In genomic region chr12:124171231-124171985, GRCh38 we compare ENCODE assay signal across 30 cellular contexts.
DNase-seq lines count a peak whose midpoint lies in the region; ATAC-seq, FAIRE-seq and TF ChIP-seq lines count a peak whose summit lies in the region.
"Had no signal": no experiment of that assay in that cellular context is flagged by ENCODE, and none has a peak within 500 bp of the region (broad histone marks: within the 10 kb centered on the region; RNA-seq: fewer than 3 reads in every experiment).

No MANE protein-coding gene starts in this region.

- H3K27ac ChIP-seq in keratinocyte (ENCODE audit: control insufficient read depth, insufficient read depth, low read length), result no peak overlapping the region
- H3K27ac ChIP-seq: cardiac muscle cell, foreskin keratinocyte, heart right ventricle, Peyer's patch, thyroid gland had no signal

- H3K9me1 ChIP-seq in keratinocyte (ENCODE audit: control insufficient read depth, extremely low read depth, insufficient read depth, low read length), result peaks cover 2% of the 10 kb centered on the region

- peak; percentile 26 for FAIRE-seq in keratinocyte (lab: Jason Lieb, UNC)

- dilution Hi-C loops in keratinocyte (cut with MboI; ENCODE audit: extremely low pct_ligation_motif_present, low sequenced_read_pairs), result no loop called here

- no peak overlapping the region for H3K4me3 ChIP-seq in keratinocyte (ENCODE audit: control insufficient read depth in 2 of 3, extremely low read depth in 1 of 3, insufficient read depth in 2 of 3, low read depth in 1 of 3, low read length in 3 of 3)
- H3K4me3 ChIP-seq: cardiac muscle cell, GM23338, heart right ventricle, Peyer's patch, thyroid gland had no signal

- H3K4me1 Mint-ChIP-seq in stimulated activated naive B cell treated with anti-CD40 and anti-IgM and Interleukin-4, amounts not matched to agents 10 μg/mL and 1 μg/mL and 100 μg/mL, for 72 hours, result no peaks in the 10 kb centered on the region
- H3K4me1 Mint-ChIP-seq: naive B cell; stimulated activated naive CD8-positive, alpha-beta T cell treated with anti-CD3 and anti-CD28 coated beads, Interleukin-15, amount 100 ng/mL, for 72 hours had no signal

- no peaks in the 10 kb centered on the region for H3K36me3 Mint-ChIP-seq in stimulated activated naive B cell treated with anti-CD40 and anti-IgM and Interleukin-4, amounts not matched to agents 10 μg/mL and 1 μg/mL and 100 μg/mL, for 72 hours
- H3K36me3 Mint-ChIP-seq: activated naive CD8-positive, alpha-beta T cell; naive B cell had no signal

- no peaks in the 10 kb centered on the region for H3K36me3 ChIP-seq in keratinocyte (ENCODE audit: control insufficient read depth in 2 of 2, extremely low read depth in 1 of 2, insufficient read depth in 2 of 2, low read length in 2 of 2)
- H3K36me3 ChIP-seq: cardiac muscle cell, heart right ventricle, Peyer's patch, thyroid gland had no signal

- no peak overlapping the region for H3K4me2 ChIP-seq in keratinocyte (ENCODE audit: control insufficient read depth, extremely low read depth, insufficient read depth, low read depth, low read length)
- H3K4me2 ChIP-seq: GM23338 had no signal

- no peaks in the 10 kb centered on the region for H3K27me3 ChIP-seq in keratinocyte (ENCODE audit: control insufficient read depth, extremely low read depth, insufficient read depth, low read length)
- H3K27me3 ChIP-seq: cardiac muscle cell, foreskin keratinocyte, Peyer's patch, thyroid gland had no signal

- H3K27ac Mint-ChIP-seq in stimulated activated naive B cell treated with anti-CD40 and anti-IgM and Interleukin-4, amounts not matched to agents 10 μg/mL and 1 μg/mL and 100 μg/mL, for 72 hours, result no peak overlapping the region
- H3K27ac Mint-ChIP-seq: activated CD8-positive, alpha-beta T cell treated with anti-CD3 and anti-CD28 coated beads, Interleukin-2, amount 10 ng/mL, durations not matched to agents 7 days and 5 days; activated naive CD8-positive, alpha-beta T cell; activated T-helper 2 cell treated with anti-CD3 and anti-CD28 coated beads, Interferon-gamma antibody, Interleukin-2, Interleukin-4, amounts not matched to agents 10 μg/mL and 5 μg/mL and 100 μg/mL, durations not matched to agents 14 hours and 24 hours and 36 hours; GM23338; naive B cell; T-helper 1 cell treated with Interleukin-12 subunit alpha and Interleukin-12 subunit beta and Interleukin-4 antibody, amounts not matched to agents 30 μg/mL and 1 μg/mL, for 36 hours had no signal

- peak; percentile 97 to 99 for ATAC-seq in stimulated activated naive B cell treated with anti-CD40 and anti-IgM and Interleukin-4, amounts not matched to agents 10 μg/mL and 1 μg/mL and 100 μg/mL, for 72 hours (replicated peaks)
- ATAC-seq: activated CD8-positive, alpha-beta T cell treated with anti-CD3 and anti-CD28 coated beads, Interleukin-2, amount 10 ng/mL, durations not matched to agents 7 days and 5 days; GM23338; heart right ventricle; stimulated activated naive CD8-positive, alpha-beta T cell treated with anti-CD3 and anti-CD28 coated beads, Interleukin-15, amount 100 ng/mL, for 72 hours had no signal

- no peak overlapping the region for H3K9ac ChIP-seq in keratinocyte (ENCODE audit: control insufficient read depth, extremely low read depth, insufficient read depth, low read length)

- H4K20me1 ChIP-seq in keratinocyte (ENCODE audit: control insufficient read depth, extremely low read depth, insufficient read depth, low read length), result no peaks in the 10 kb centered on the region

- H3K9me3 Mint-ChIP-seq in stimulated activated naive B cell treated with anti-CD40 and anti-IgM and Interleukin-4, amounts not matched to agents 10 μg/mL and 1 μg/mL and 100 μg/mL, for 72 hours, result peaks cover 2 to 4% of the 10 kb centered on the region in 2 donors
- H3K9me3 Mint-ChIP-seq: activated T-helper 2 cell treated with anti-CD3 and anti-CD28 coated beads, Interferon-gamma antibody, Interleukin-2, Interleukin-4, amounts not matched to agents 10 μg/mL and 5 μg/mL and 100 μg/mL, durations not matched to agents 14 hours and 24 hours and 36 hours; T-helper 1 cell treated with Interleukin-12 subunit alpha and Interleukin-12 subunit beta and Interleukin-4 antibody, amounts not matched to agents 30 μg/mL and 1 μg/mL, for 36 hours had no signal

- no peak for TF ChIP-seq CTCF in keratinocyte (optimal IDR thresholded peaks at IDR 0.05 in 1 of 3, IDR thresholded peaks at IDR 0.05 in 1 of 3, conservative IDR thresholded peaks at IDR 0.05 in 1 of 3; ENCODE audit: extremely low read depth in 1 of 3, insufficient read depth in 2 of 3, low read length in 3 of 3)

- H3K9me3 ChIP-seq in keratinocyte (ENCODE audit: control insufficient read depth, low read depth, low read length), result no peaks in the 10 kb centered on the region
- H3K9me3 ChIP-seq: heart right ventricle, Peyer's patch, thyroid gland had no signal

- no peak overlapping the region for H2AFZ ChIP-seq in keratinocyte (ENCODE audit: control insufficient read depth, low read length)
- H2AFZ ChIP-seq: GM23338 had no signal

- H3K27me3 Mint-ChIP-seq in stimulated activated naive B cell treated with anti-CD40 and anti-IgM and Interleukin-4, amounts not matched to agents 10 μg/mL and 1 μg/mL and 100 μg/mL, for 72 hours, result peaks cover 8% of the 10 kb centered on the region in 2 donors

- in situ Hi-C loops in ACHN (cut with HindIII; ENCODE audit: low pct_ligation_motif_present, low pct_unique_long_range_greater_than_20kb, low sequenced_read_pairs), result no loop called here

- H3K79me2 ChIP-seq in keratinocyte (ENCODE audit: control insufficient read depth, insufficient read depth, low read length), result no peaks in the 10 kb centered on the region

- no peak overlapping the region for H3K4me3 Mint-ChIP-seq in stimulated activated naive B cell treated with anti-CD40 and anti-IgM and Interleukin-4, amounts not matched to agents 10 μg/mL and 1 μg/mL and 100 μg/mL, for 72 hours
- H3K4me3 Mint-ChIP-seq: activated CD8-positive, alpha-beta T cell treated with anti-CD3 and anti-CD28 coated beads, Interleukin-2, amount 10 ng/mL, durations not matched to agents 7 days and 5 days; activated naive CD8-positive, alpha-beta T cell; GM23338; naive B cell; stimulated activated naive CD8-positive, alpha-beta T cell treated with anti-CD3 and anti-CD28 coated beads, Interleukin-15, amount 100 ng/mL, for 72 hours; T-helper 1 cell treated with Interleukin-12 subunit alpha and Interleukin-12 subunit beta and Interleukin-4 antibody, amounts not matched to agents 30 μg/mL and 1 μg/mL, for 36 hours had no signal

- H3K4me1 ChIP-seq in keratinocyte (ENCODE audit: control insufficient read depth, extremely low read depth, insufficient read depth, low read length), result peaks cover 13% of the 10 kb centered on the region
- H3K4me1 ChIP-seq: Peyer's patch, thyroid gland had no signal

- DNase-seq in GM04503 (ENCODE audit: low read depth) (peak; percentile 12), NOMO-1 treated with dmso at 0.1 percent for 144 hours (lab: John Stamatoyannopoulos, UW; ENCODE audit: unreplicated experiment) (peak; percentile 53), keratinocyte (ENCODE audit: low read depth, low spot score) (no peak), germinal center (ENCODE audit: low spot score) (no peak), ACHN (no peak), NCI-H1436 treated with DMSO at 0.1 percent for 48 hours (lab: John Stamatoyannopoulos, UW) (no peak)
- peak; percentile 13 for DNase-seq in stimulated activated naive B cell treated with anti-CD40 and anti-IgM and Interleukin-4, amounts not matched to agents 10 μg/mL and 1 μg/mL and 100 μg/mL, for 72 hours
- DNase-seq: activated CD4-positive, alpha-beta T cell treated with anti-CD3 and anti-CD28 coated beads for 1 hour; activated CD8-positive, alpha-beta T cell treated with anti-CD3 and anti-CD28 coated beads, Interleukin-2, amount 10 ng/mL, durations not matched to agents 7 days and 5 days; C1 segment of cervical spinal cord; Calu3; cortex of kidney; DND-41; heart right ventricle; naive B cell; NCI-H1105 treated with DMSO at 0.1 percent for 48 hours; NCI-H2029; NCI-H526; NK-92 treated with Interleukin-12 subunit alpha and Interleukin-12 subunit beta, amount 100 ng/mL, for 24 hours; occipital lobe; Peyer's patch; SHP77 treated with DMSO at 0.1 percent for 48 hours; stimulated activated naive CD8-positive, alpha-beta T cell treated with anti-CD3 and anti-CD28 coated beads, Interleukin-15, amount 100 ng/mL, for 72 hours; thyroid gland had no signal

Comparison
In these comparisons a context has a peak if more than half of its experiments do, and no peak if none do; other contexts are left out.
1. DNase-seq: peak in GM04503 (single experiment), NOMO-1 treated with dmso at 0.1 percent for 144 hours (single experiment) and stimulated activated naive B cell treated with anti-CD40 and anti-IgM and Interleukin-4, amounts not matched to agents 10 μg/mL and 1 μg/mL and 100 μg/mL, for 72 hours (single experiment); none in keratinocyte (single experiment), germinal center (single experiment), ACHN (single experiment) and NCI-H1436 treated with DMSO at 0.1 percent for 48 hours (single experiment).